In genomic region chr7:141287936-141288335, GRCh38 we compare ENCODE assay signal across 16 cellular contexts.
DNase-seq lines count a peak whose midpoint lies in the region; ATAC-seq and TF ChIP-seq lines count a peak whose summit lies in the region.
"Had no signal": no experiment of that assay in that cellular context is flagged by ENCODE, and none has a peak within 500 bp of the region (broad histone marks: within the 10 kb centered on the region; RNA-seq: fewer than 3 reads in every experiment).

No MANE protein-coding gene starts in this region.

- H3K4me3 Mint-ChIP-seq in GM23338, result no peak overlapping the region
- H3K4me3 Mint-ChIP-seq: CD14-positive monocyte; CD8-positive, alpha-beta T cell; HFFc6; IgD-negative memory B cell had no signal

- no peaks in the 10 kb centered on the region for H3K36me3 ChIP-seq in GM23338 (ENCODE audit: insufficient read depth)

- H3K79me2 ChIP-seq in GM23338 (replicated peaks; ENCODE audit: insufficient read depth), result no peaks in the 10 kb centered on the region

- no peak for ATAC-seq in GM23338
- ATAC-seq: A549; CD8-positive, alpha-beta T cell had no signal

- H2AFZ ChIP-seq in GM23338, result no peak overlapping the region

- H3K9me2 ChIP-seq in GM23338 (ENCODE audit: insufficient read depth), result no peaks in the 10 kb centered on the region

- H3K4me3 ChIP-seq in GM23338, result no peak overlapping the region
- H3K4me3 ChIP-seq: A549 had no signal

- H3K27me3 ChIP-seq in GM23338 (ENCODE audit: insufficient read depth), result no peaks in the 10 kb centered on the region

- in situ Hi-C loops in GM13977 (cut with MboI; ENCODE audit: low pct_unique_long_range_greater_than_20kb, low sequenced_read_pairs, unreplicated experiment), result no loop called here

- TF ChIP-seq CTCF in GM23338 (conservative IDR thresholded peaks at IDR 0.05; ENCODE audit: low read depth in 2 of 2) (no peak), VCaP (conservative IDR thresholded peaks at IDR 0.05) (no peak), GM13977 (IDR thresholded peaks at IDR 0.05; ENCODE audit: extremely low read depth, insufficient read depth, missing control alignments) (no peak)

- H3K9me3 Mint-ChIP-seq in GM23338, result no peaks in the 10 kb centered on the region; the same call in 2 of the 3 replicates
- H3K9me3 Mint-ChIP-seq: CD8-positive, alpha-beta T cell; HFFc6; IgD-negative memory B cell had no signal

- no peak overlapping the region for H3K4me2 ChIP-seq in GM23338
- H3K4me2 ChIP-seq: A549 had no signal

- peaks cover 12% of the 10 kb centered on the region for H3K4me1 Mint-ChIP-seq in GM23338

- no peaks in the 10 kb centered on the region for H3K4me1 ChIP-seq in GM23338 (ENCODE audit: insufficient read depth)
- H3K4me1 ChIP-seq: A549 had no signal

- H3K36me3 Mint-ChIP-seq in GM23338 (ENCODE audit: low read depth), result no peaks in the 10 kb centered on the region
- H3K36me3 Mint-ChIP-seq: CD14-positive monocyte; CD8-positive, alpha-beta T cell had no signal

- no peaks in the 10 kb centered on the region for H3F3A ChIP-seq in GM23338 (replicated peaks; ENCODE audit: low read depth)

- DNase-seq in DMS79 (lab: John Stamatoyannopoulos, UW) (peak; percentile 22), GM23338 (ENCODE audit: low spot score) (no peak), retina (peak; percentile 28), 8988T (no peak), GM13977 (ENCODE audit: low spot score) (no peak)
- DNase-seq in stimulated activated CD4-positive, alpha-beta T cell treated with anti-CD3 and anti-CD28 coated beads, Interleukin-12 subunit alpha, Interleukin-12 subunit beta, amount 100 ng/mL, for 4 hours, result no peak
- DNase-seq: CD8-positive, alpha-beta T cell; COR-L47; DMS153; GF-D8; HCEC 1CT; HFFc6 had no signal

- H3K27me3 Mint-ChIP-seq in GM23338 (ENCODE audit: insufficient read depth, low read depth, poor library complexity), result peaks cover 2% of the 10 kb centered on the region

- no peak overlapping the region for H3K27ac ChIP-seq in GM23338 (ENCODE audit: low read depth)
- peak overlapping the region; percentile 93 for H3K27ac ChIP-seq in VCaP
- H3K27ac ChIP-seq: A549 had no signal

- no peaks in the 10 kb centered on the region for H4K20me1 ChIP-seq in GM23338 (replicated peaks; ENCODE audit: insufficient read depth)

- H3K27ac Mint-ChIP-seq in GM23338, result 0 out of 2 replicates have a peak overlapping the region, but pooled peaks have one; percentile 12
- H3K27ac Mint-ChIP-seq: CD14-positive monocyte; CD8-positive, alpha-beta T cell; HFFc6; IgD-negative memory B cell had no signal

TF ChIP-seq in GM23338, 12 proteins besides CTCF, POLR2A, EP300 and RAD21:
- TF ChIP-seq EZH2 (IDR thresholded peaks at IDR 0.05; ENCODE audit: low read depth, unreplicated experiment) (no peak), JUNB (IDR thresholded peaks at IDR 0.05; ENCODE audit: unreplicated experiment) (no peak), NANOG (IDR thresholded peaks at IDR 0.05; ENCODE audit: borderline replicate concordance) (no peak), CREB1 (CRISPR knock-in tag; IDR thresholded peaks at IDR 0.05; ENCODE audit: low read depth) (no peak), STAT1 (IDR thresholded peaks at IDR 0.05; ENCODE audit: unreplicated experiment) (no peak), ETS1 (IDR thresholded peaks at IDR 0.05) (no peak), EZH2phosphoT487 (IDR thresholded peaks at IDR 0.05; ENCODE audit: unreplicated experiment) (no peak), ZNF331 (CRISPR knock-in tag; IDR thresholded peaks at IDR 0.05; ENCODE audit: low read depth) (no peak), REST (IDR thresholded peaks at IDR 0.05; ENCODE audit: unreplicated experiment) (no peak), ZNF114 (CRISPR knock-in tag; IDR thresholded peaks at IDR 0.05) (no peak)

Comparison
In these comparisons a context has a peak if more than half of its experiments do, and no peak if none do; other contexts are left out.
1. DNase-seq: peak in DMS79 (single experiment) and retina (single experiment); none in GM23338 (single experiment), stimulated activated CD4-positive, alpha-beta T cell treated with anti-CD3 and anti-CD28 coated beads, Interleukin-12 subunit alpha, Interleukin-12 subunit beta, amount 100 ng/mL, for 4 hours (single experiment), 8988T (single experiment) and GM13977 (single experiment).